Comparison of ENCODE assay signal across 8 cellular contexts in the genomic region with DNA sequence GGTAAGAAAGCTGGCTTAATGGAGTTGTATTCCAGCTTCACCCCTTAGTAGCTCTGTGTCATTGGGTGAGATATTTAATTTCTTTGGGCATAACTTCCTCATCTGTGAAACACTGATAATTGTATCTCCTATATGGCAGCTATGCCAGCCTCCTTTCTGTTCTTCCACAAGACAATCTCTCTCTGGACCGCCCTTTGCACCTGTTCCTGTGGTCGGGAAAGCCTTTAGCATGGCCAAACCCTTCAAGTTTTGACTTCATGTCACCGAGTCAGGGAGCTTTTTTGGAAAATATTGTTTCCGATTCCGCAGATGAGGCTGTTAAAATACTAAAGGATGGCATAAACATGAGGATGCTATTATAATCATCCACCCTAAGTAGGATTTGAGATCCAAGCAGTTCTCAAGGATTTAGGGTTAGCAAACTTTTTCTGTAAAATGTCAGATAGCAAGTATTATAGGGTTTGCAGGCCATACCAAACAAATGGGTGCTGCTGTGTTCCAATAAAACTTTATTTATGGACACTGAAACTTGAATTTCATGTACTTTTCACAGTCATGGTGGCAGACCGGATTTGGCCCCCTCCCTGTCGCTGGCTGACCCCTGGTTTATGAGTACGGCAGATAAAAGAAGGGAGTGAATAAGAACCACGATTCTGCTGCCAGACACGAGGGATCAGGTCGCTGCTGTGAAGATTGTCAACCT. TPM values are rescaled to one million over a fixed set of nuclear protein-coding genes. Genes with fewer than 3 reads are reported as not detected.
DNase-seq lines count a peak whose midpoint lies in the region; ATAC-seq and TF ChIP-seq lines count a peak whose summit lies in the region.

No MANE protein-coding gene starts in this region.

- H3K4me3 ChIP-seq in HFF-Myc (replicated peaks; ENCODE audit: low read depth, low read length), result peak overlapping the region; percentile 94
- peak overlapping the region; percentile 88 for H3K4me3 ChIP-seq in WI38 (ENCODE audit: low read depth, low read length)
- H3K4me3 ChIP-seq in skin epidermis, result peak overlapping the region in 5 of 7 experiments; percentile 63 to 96 (median 91)

- no peaks in the 10 kb centered on the region for H3K36me3 Mint-ChIP-seq in glutamatergic neuron (ENCODE audit: unreplicated experiment)

- peaks cover 4% of the 10 kb centered on the region for H3K4me1 Mint-ChIP-seq in glutamatergic neuron (ENCODE audit: low read depth, unreplicated experiment)

- no peak for DNase-seq in HFF-Myc (ENCODE audit: extremely low read depth, low read depth)
- no peak for DNase-seq in glutamatergic neuron
- no peak for DNase-seq in NCI-H526 (lab: John Stamatoyannopoulos, UW)
- DNase-seq in NCI-H1092 treated with DMSO at 0.1 percent for 48 hours (lab: John Stamatoyannopoulos, UW), result no peak

- H3K9me3 Mint-ChIP-seq in glutamatergic neuron (ENCODE audit: unreplicated experiment), result peaks cover 4% of the 10 kb centered on the region

- peaks cover 8% of the 10 kb centered on the region for H3K27me3 Mint-ChIP-seq in glutamatergic neuron (ENCODE audit: unreplicated experiment)

- H3K4me3 Mint-ChIP-seq in glutamatergic neuron (ENCODE audit: unreplicated experiment), result peak overlapping the region; percentile 78

- peak overlapping the region; percentile 73 for H3K27ac Mint-ChIP-seq in glutamatergic neuron (ENCODE audit: unreplicated experiment)

- peak overlapping the region in 20 of 21 experiments; percentile 87 to 99 (median 98) for H3K27ac ChIP-seq in skin epidermis

- TF ChIP-seq CTCF in HFF-Myc (IDR thresholded peaks at IDR 0.05; ENCODE audit: low read depth, low read length, missing control alignments) (no peak), WI38 (IDR thresholded peaks at IDR 0.05; ENCODE audit: low read depth, low read length) (no peak), glutamatergic neuron (IDR thresholded peaks at IDR 0.05; ENCODE audit: partially characterized antibody, unreplicated experiment) (no peak)

- ATAC-seq in GM21367 (IDR thresholded peaks at IDR 0.05; ENCODE audit: unreplicated experiment) (no peak), HG03565 (IDR thresholded peaks at IDR 0.05; ENCODE audit: unreplicated experiment) (no peak)

RNA-seq across cellular contexts. Expression of gene NDFIP1, which starts 0.7 kb away (rescaled TPM):
- total RNA-seq in glutamatergic neuron (ENCODE audit: unreplicated experiment), result 56.1 TPM
